22 cellular contexts compared by ENCODE assay signal in genomic region chr14:99039316-99040041, GRCh38.
"Had no signal": no experiment of that assay in that cellular context is flagged by ENCODE, and none has a peak within 500 bp of the region (broad histone marks: within the 10 kb centered on the region; RNA-seq: fewer than 3 reads in every experiment).

No MANE protein-coding gene starts in this region.

- H3K79me2 ChIP-seq: hepatocyte had no signal

- H3K4me3 Mint-ChIP-seq: activated CD4-positive, alpha-beta memory T cell treated with anti-CD3 and anti-CD28 coated beads, Interleukin-2, amount 10 ng/mL, durations not matched to agents 7 days and 5 days; activated CD4-positive, alpha-beta T cell treated with anti-CD3 and anti-CD28 coated beads, Interleukin-2, amount 10 ng/mL, durations not matched to agents 24 days and 14 days; activated T-cell treated with anti-CD3 and anti-CD28 coated beads, Interleukin-2, amount 50 U/mL, for 72 hours; natural killer cell treated with Interleukin-12 subunit alpha and Interleukin-12 subunit beta and Interleukin-15 and Interleukin-18, amount 100 ng/mL, for 72 hours; stimulated activated naive B cell treated with anti-CD40 and anti-IgM and Interleukin-4, amounts not matched to agents 10 μg/mL and 1 μg/mL and 100 μg/mL, for 72 hours; T-helper 2 cell treated with Interferon-gamma antibody and Interleukin-4, amounts not matched to agents 5 μg/mL and 100 μg/mL, for 36 hours had no signal

- H3K27me3 ChIP-seq: foreskin keratinocyte, hepatocyte, sigmoid colon, upper lobe of right lung had no signal

- H3K36me3 ChIP-seq: sigmoid colon, upper lobe of right lung had no signal

- H3K4me1 Mint-ChIP-seq: activated CD4-positive, alpha-beta memory T cell treated with anti-CD3 and anti-CD28 coated beads, Interleukin-2, amount 10 ng/mL, durations not matched to agents 7 days and 5 days; activated CD4-positive, alpha-beta T cell treated with anti-CD3 and anti-CD28 coated beads, Interleukin-2, amount 10 ng/mL, durations not matched to agents 24 days and 14 days; stimulated activated naive B cell treated with anti-CD40 and anti-IgM and Interleukin-4, amounts not matched to agents 10 μg/mL and 1 μg/mL and 100 μg/mL, for 72 hours had no signal

- ATAC-seq: activated CD4-positive, CD25-positive, alpha-beta regulatory T cell treated with anti-CD3 and anti-CD28 coated beads, Interleukin-2, amount 50 U/mL, for 24 hours; activated T-cell treated with anti-CD3 and anti-CD28 coated beads, Interleukin-2, amount 50 U/mL, for 72 hours; foreskin keratinocyte; left ventricle myocardium superior; natural killer cell treated with Interleukin-12 subunit alpha and Interleukin-12 subunit beta and Interleukin-15 and Interleukin-18, amount 100 ng/mL, for 72 hours; SK-N-SH treated with all-trans-retinoic acid at 6 μM for 48 hours; stimulated activated naive B cell treated with anti-CD40 and anti-IgM and Interleukin-4, amounts not matched to agents 10 μg/mL and 1 μg/mL and 100 μg/mL, for 72 hours; upper lobe of right lung had no signal

- H3K36me3 Mint-ChIP-seq: natural killer cell treated with Interleukin-12 subunit alpha and Interleukin-12 subunit beta and Interleukin-15 and Interleukin-18, amount 100 ng/mL, for 72 hours; stimulated activated naive B cell treated with anti-CD40 and anti-IgM and Interleukin-4, amounts not matched to agents 10 μg/mL and 1 μg/mL and 100 μg/mL, for 72 hours had no signal

- H3K27ac Mint-ChIP-seq: activated CD4-positive, alpha-beta memory T cell treated with anti-CD3 and anti-CD28 coated beads, Interleukin-2, amount 10 ng/mL, durations not matched to agents 7 days and 5 days; activated CD4-positive, alpha-beta T cell treated with anti-CD3 and anti-CD28 coated beads, Interleukin-2, amount 10 ng/mL, durations not matched to agents 24 days and 14 days; activated T-cell treated with anti-CD3 and anti-CD28 coated beads, Interleukin-2, amount 50 U/mL, for 72 hours; natural killer cell treated with Interleukin-12 subunit alpha and Interleukin-12 subunit beta and Interleukin-15 and Interleukin-18, amount 100 ng/mL, for 72 hours; stimulated activated naive B cell treated with anti-CD40 and anti-IgM and Interleukin-4, amounts not matched to agents 10 μg/mL and 1 μg/mL and 100 μg/mL, for 72 hours; T-helper 2 cell treated with Interferon-gamma antibody and Interleukin-4, amounts not matched to agents 5 μg/mL and 100 μg/mL, for 36 hours had no signal

- H3K27ac ChIP-seq: foreskin keratinocyte, hepatocyte, sigmoid colon, upper lobe of right lung, VCaP had no signal

- H3K9me3 Mint-ChIP-seq: natural killer cell treated with Interleukin-12 subunit alpha and Interleukin-12 subunit beta and Interleukin-15 and Interleukin-18, amount 100 ng/mL, for 72 hours; T-helper 2 cell treated with Interferon-gamma antibody and Interleukin-4, amounts not matched to agents 5 μg/mL and 100 μg/mL, for 36 hours had no signal

- FAIRE-seq: bronchial epithelial cell had no signal

- H3K4me3 ChIP-seq: hepatocyte, sigmoid colon, smooth muscle cell, upper lobe of right lung had no signal

- H3K4me2 ChIP-seq: hepatocyte, smooth muscle cell had no signal

- H2AFZ ChIP-seq: hepatocyte had no signal

- DNase-seq: activated CD4-positive, alpha-beta memory T cell treated with anti-CD3 and anti-CD28 coated beads, Interleukin-2, amount 10 ng/mL, durations not matched to agents 7 days and 5 days; activated CD4-positive, alpha-beta T cell treated with anti-CD3 and anti-CD28 coated beads, Interleukin-2, amount 10 ng/mL, durations not matched to agents 24 days and 14 days; activated gamma-delta T cell; activated naive CD4-positive, alpha-beta T cell treated with anti-CD3 and anti-CD28 coated beads, Interleukin-2, amount 50 U/mL, for 16 hours; activated T-cell treated with anti-CD3 and anti-CD28 coated beads, Interleukin-2, amount 50 U/mL, for 72 hours; cortex of kidney; effector CD4-positive, alpha-beta T cell; foreskin keratinocyte; left ventricle myocardium superior; sigmoid colon; stimulated activated CD4-positive, alpha-beta T cell treated with anti-CD3 and anti-CD28 coated beads, Interleukin-15, amount 100 ng/mL, for 24 hours; stimulated activated CD8-positive, alpha-beta memory T cell treated with anti-CD3 and anti-CD28 coated beads, Interleukin-4, amount 100 ng/mL, for 48 hours; stimulated activated naive B cell treated with anti-CD40 and anti-IgM and Interleukin-4, amounts not matched to agents 10 μg/mL and 1 μg/mL and 100 μg/mL, for 72 hours; upper lobe of right lung had no signal

- H3K27me3 Mint-ChIP-seq: activated CD4-positive, alpha-beta memory T cell treated with anti-CD3 and anti-CD28 coated beads, Interleukin-2, amount 10 ng/mL, durations not matched to agents 7 days and 5 days had no signal

- H3K9me3 ChIP-seq: sigmoid colon, upper lobe of right lung had no signal
